In the genomic region with DNA sequence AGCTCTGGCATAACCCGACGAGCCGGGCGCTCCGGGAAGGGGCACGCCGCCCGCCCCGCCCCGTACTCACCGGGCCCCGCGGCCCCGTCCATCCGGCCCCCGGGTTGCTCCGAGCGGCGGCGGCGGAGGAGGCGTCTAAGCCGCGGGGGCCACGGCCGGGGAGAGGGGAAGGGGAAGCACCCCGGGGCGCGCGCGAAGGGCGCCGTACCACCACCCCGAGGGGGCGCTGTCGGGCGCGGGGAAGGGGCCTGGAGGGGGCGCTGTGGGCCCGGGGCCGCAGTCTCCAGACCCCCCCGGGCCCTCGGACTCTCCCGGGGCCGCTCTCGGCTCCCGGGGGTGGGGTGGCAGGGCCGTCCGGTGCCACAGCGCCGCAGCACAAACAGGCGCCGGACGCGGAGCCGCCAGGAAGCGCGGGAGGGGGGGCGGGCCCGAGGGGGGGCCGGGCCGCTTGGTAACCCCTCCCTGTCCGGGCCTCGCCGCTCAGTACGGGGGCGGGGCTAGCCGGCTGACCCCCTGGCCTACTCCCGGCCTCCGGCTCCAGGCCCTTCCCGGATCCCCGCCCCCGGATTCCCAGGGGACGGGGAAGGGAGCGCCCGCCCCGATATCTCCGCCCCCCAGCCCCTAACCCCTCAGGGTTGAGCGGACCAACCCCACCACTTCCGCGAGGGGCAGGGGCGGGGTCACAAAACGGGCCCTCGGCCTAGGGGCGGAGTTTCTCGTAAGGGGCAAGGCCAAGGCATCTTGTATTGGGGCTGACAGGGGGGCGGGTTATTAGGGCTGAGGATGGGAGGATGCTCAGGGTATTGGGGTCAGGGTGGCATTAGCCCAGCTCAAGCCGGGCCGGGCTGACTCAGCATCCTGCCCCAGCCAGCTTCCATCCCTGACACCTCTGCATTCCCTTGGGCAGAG, we compare ENCODE assay signal across 1 cellular context.
A peak's percentile ranks its signal among the peaks of the same experiment; 100 is the strongest.
TF ChIP-seq lines count a peak whose summit lies in the region.

A gene with protein sequence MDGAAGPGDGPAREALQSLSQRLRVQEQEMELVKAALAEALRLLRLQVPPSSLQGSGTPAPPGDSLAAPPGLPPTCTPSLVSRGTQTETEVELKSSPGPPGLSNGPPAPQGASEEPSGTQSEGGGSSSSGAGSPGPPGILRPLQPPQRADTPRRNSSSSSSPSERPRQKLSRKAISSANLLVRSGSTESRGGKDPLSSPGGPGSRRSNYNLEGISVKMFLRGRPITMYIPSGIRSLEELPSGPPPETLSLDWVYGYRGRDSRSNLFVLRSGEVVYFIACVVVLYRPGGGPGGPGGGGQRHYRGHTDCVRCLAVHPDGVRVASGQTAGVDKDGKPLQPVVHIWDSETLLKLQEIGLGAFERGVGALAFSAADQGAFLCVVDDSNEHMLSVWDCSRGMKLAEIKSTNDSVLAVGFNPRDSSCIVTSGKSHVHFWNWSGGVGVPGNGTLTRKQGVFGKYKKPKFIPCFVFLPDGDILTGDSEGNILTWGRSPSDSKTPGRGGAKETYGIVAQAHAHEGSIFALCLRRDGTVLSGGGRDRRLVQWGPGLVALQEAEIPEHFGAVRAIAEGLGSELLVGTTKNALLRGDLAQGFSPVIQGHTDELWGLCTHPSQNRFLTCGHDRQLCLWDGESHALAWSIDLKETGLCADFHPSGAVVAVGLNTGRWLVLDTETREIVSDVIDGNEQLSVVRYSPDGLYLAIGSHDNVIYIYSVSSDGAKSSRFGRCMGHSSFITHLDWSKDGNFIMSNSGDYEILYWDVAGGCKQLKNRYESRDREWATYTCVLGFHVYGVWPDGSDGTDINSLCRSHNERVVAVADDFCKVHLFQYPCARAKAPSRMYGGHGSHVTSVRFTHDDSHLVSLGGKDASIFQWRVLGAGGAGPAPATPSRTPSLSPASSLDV (minus strand): TSS at position 410 of the 909 bp plus-strand sequence. CDS start 318 bp downstream, at position 92.
A gene with protein sequence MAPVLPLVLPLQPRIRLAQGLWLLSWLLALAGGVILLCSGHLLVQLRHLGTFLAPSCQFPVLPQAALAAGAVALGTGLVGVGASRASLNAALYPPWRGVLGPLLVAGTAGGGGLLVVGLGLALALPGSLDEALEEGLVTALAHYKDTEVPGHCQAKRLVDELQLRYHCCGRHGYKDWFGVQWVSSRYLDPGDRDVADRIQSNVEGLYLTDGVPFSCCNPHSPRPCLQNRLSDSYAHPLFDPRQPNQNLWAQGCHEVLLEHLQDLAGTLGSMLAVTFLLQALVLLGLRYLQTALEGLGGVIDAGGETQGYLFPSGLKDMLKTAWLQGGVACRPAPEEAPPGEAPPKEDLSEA (plus strand): TSS at position 892 of the 909 bp plus-strand sequence. CDS start 25 bp downstream, outside the sequence.

TF ChIP-seq in K562, 482 proteins besides CTCF, POLR2A, EP300 and RAD21 (continues in another document):
- TF ChIP-seq, protein P1, sequence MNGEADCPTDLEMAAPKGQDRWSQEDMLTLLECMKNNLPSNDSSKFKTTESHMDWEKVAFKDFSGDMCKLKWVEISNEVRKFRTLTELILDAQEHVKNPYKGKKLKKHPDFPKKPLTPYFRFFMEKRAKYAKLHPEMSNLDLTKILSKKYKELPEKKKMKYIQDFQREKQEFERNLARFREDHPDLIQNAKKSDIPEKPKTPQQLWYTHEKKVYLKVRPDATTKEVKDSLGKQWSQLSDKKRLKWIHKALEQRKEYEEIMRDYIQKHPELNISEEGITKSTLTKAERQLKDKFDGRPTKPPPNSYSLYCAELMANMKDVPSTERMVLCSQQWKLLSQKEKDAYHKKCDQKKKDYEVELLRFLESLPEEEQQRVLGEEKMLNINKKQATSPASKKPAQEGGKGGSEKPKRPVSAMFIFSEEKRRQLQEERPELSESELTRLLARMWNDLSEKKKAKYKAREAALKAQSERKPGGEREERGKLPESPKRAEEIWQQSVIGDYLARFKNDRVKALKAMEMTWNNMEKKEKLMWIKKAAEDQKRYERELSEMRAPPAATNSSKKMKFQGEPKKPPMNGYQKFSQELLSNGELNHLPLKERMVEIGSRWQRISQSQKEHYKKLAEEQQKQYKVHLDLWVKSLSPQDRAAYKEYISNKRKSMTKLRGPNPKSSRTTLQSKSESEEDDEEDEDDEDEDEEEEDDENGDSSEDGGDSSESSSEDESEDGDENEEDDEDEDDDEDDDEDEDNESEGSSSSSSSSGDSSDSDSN (IDR thresholded peaks at IDR 0.05; ENCODE audit: borderline replicate concordance in 1 of 2, low read depth in 2 of 2, low read length in 2 of 2) = peak; percentile 87 to 89; a peak in 3 of 4 replicates
- TF ChIP-seq ZBTB7A (IDR thresholded peaks at IDR 0.05; ENCODE audit: borderline replicate concordance, control insufficient read depth, low read depth, low read length) = peak; percentile 94
- TF ChIP-seq SMAD1 (IDR thresholded peaks at IDR 0.05; ENCODE audit: low read depth, low read length, partially characterized antibody) = no peak
- peak; percentile 83 for TF ChIP-seq ELF1 (tag; IDR thresholded peaks at IDR 0.05)
- TF ChIP-seq, protein P2, sequence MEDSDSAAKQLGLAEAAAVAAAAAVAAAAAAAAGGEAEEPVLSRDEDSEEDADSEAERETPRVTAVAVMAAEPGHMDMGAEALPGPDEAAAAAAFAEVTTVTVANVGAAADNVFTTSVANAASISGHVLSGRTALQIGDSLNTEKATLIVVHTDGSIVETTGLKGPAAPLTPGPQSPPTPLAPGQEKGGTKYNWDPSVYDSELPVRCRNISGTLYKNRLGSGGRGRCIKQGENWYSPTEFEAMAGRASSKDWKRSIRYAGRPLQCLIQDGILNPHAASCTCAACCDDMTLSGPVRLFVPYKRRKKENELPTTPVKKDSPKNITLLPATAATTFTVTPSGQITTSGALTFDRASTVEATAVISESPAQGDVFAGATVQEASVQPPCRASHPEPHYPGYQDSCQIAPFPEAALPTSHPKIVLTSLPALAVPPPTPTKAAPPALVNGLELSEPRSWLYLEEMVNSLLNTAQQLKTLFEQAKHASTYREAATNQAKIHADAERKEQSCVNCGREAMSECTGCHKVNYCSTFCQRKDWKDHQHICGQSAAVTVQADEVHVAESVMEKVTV (CRISPR knock-in tag; IDR thresholded peaks at IDR 0.05) = peak; percentile 41; the same call in 1 of the 2 replicates
- TF ChIP-seq SIN3B (IDR thresholded peaks at IDR 0.05; ENCODE audit: low read depth) = peak; percentile 46; the same call in 1 of the 2 replicates
- peak; percentile 57 to 70; a peak in 1 of 4 replicates for TF ChIP-seq SIN3A (IDR thresholded peaks at IDR 0.05; ENCODE audit: borderline replicate concordance in 2 of 2, control insufficient read depth in 1 of 2, low read depth in 2 of 2, low read length in 2 of 2)
- TF ChIP-seq, protein P3, sequence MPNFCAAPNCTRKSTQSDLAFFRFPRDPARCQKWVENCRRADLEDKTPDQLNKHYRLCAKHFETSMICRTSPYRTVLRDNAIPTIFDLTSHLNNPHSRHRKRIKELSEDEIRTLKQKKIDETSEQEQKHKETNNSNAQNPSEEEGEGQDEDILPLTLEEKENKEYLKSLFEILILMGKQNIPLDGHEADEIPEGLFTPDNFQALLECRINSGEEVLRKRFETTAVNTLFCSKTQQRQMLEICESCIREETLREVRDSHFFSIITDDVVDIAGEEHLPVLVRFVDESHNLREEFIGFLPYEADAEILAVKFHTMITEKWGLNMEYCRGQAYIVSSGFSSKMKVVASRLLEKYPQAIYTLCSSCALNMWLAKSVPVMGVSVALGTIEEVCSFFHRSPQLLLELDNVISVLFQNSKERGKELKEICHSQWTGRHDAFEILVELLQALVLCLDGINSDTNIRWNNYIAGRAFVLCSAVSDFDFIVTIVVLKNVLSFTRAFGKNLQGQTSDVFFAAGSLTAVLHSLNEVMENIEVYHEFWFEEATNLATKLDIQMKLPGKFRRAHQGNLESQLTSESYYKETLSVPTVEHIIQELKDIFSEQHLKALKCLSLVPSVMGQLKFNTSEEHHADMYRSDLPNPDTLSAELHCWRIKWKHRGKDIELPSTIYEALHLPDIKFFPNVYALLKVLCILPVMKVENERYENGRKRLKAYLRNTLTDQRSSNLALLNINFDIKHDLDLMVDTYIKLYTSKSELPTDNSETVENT (CRISPR knock-in tag; IDR thresholded peaks at IDR 0.05) = no peak
- peak; percentile 71 for TF ChIP-seq EGR1 (conservative IDR thresholded peaks at IDR 0.05)
- TF ChIP-seq, protein P4, sequence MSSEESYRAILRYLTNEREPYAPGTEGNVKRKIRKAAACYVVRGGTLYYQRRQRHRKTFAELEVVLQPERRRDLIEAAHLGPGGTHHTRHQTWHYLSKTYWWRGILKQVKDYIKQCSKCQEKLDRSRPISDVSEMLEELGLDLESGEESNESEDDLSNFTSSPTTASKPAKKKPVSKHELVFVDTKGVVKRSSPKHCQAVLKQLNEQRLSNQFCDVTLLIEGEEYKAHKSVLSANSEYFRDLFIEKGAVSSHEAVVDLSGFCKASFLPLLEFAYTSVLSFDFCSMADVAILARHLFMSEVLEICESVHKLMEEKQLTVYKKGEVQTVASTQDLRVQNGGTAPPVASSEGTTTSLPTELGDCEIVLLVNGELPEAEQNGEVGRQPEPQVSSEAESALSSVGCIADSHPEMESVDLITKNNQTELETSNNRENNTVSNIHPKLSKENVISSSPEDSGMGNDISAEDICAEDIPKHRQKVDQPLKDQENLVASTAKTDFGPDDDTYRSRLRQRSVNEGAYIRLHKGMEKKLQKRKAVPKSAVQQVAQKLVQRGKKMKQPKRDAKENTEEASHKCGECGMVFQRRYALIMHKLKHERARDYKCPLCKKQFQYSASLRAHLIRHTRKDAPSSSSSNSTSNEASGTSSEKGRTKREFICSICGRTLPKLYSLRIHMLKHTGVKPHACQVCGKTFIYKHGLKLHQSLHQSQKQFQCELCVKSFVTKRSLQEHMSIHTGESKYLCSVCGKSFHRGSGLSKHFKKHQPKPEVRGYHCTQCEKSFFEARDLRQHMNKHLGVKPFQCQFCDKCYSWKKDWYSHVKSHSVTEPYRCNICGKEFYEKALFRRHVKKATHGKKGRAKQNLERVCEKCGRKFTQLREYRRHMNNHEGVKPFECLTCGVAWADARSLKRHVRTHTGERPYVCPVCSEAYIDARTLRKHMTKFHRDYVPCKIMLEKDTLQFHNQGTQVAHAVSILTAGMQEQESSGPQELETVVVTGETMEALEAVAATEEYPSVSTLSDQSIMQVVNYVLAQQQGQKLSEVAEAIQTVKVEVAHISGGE (CRISPR knock-in tag; IDR thresholded peaks at IDR 0.05) = peak in 2 of 3 experiments; percentile 51 to 88; a peak in 4 of 6 replicates
- TF ChIP-seq, protein P5, sequence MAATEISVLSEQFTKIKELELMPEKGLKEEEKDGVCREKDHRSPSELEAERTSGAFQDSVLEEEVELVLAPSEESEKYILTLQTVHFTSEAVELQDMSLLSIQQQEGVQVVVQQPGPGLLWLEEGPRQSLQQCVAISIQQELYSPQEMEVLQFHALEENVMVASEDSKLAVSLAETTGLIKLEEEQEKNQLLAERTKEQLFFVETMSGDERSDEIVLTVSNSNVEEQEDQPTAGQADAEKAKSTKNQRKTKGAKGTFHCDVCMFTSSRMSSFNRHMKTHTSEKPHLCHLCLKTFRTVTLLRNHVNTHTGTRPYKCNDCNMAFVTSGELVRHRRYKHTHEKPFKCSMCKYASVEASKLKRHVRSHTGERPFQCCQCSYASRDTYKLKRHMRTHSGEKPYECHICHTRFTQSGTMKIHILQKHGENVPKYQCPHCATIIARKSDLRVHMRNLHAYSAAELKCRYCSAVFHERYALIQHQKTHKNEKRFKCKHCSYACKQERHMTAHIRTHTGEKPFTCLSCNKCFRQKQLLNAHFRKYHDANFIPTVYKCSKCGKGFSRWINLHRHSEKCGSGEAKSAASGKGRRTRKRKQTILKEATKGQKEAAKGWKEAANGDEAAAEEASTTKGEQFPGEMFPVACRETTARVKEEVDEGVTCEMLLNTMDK (IDR thresholded peaks at IDR 0.05; ENCODE audit: borderline replicate concordance, insufficient read depth, low read depth, low read length, poor library complexity, severe bottlenecking) = peak; percentile 96
- TF ChIP-seq, protein P6, sequence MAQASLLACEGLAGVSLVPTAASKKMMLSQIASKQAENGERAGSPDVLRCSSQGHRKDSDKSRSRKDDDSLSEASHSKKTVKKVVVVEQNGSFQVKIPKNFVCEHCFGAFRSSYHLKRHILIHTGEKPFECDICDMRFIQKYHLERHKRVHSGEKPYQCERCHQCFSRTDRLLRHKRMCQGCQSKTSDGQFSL (CRISPR knock-in tag; IDR thresholded peaks at IDR 0.05) = peak; percentile 77
- TF ChIP-seq, protein P6 (tag; IDR thresholded peaks at IDR 0.05) = peak in 1 of 2 experiments; percentile 94; a peak in 2 of 4 replicates
- peak; percentile 76; the same call in 1 of the 2 replicates for TF ChIP-seq KAT7 (CRISPR knock-in tag; IDR thresholded peaks at IDR 0.05; ENCODE audit: borderline replicate concordance)
- TF ChIP-seq, protein P7, sequence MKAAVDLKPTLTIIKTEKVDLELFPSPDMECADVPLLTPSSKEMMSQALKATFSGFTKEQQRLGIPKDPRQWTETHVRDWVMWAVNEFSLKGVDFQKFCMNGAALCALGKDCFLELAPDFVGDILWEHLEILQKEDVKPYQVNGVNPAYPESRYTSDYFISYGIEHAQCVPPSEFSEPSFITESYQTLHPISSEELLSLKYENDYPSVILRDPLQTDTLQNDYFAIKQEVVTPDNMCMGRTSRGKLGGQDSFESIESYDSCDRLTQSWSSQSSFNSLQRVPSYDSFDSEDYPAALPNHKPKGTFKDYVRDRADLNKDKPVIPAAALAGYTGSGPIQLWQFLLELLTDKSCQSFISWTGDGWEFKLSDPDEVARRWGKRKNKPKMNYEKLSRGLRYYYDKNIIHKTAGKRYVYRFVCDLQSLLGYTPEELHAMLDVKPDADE (conservative IDR thresholded peaks at IDR 0.05; ENCODE audit: control insufficient read depth, low read depth, low read length) = peak; percentile 54; the same call in 1 of the 2 replicates
- no peak for TF ChIP-seq PRMT5 (CRISPR knock-in tag; IDR thresholded peaks at IDR 0.05)
- no peak for TF ChIP-seq FOXK2 (conservative IDR thresholded peaks at IDR 0.05 in 1 of 2, IDR thresholded peaks at IDR 0.05 in 1 of 2; ENCODE audit: low read depth in 2 of 2)
- no peak for TF ChIP-seq SMAD3 (CRISPR knock-in tag; conservative IDR thresholded peaks at IDR 0.05)
- TF ChIP-seq RBM25 (IDR thresholded peaks at IDR 0.05; ENCODE audit: low read depth, low read length, severe bottlenecking) = peak; percentile 35
- peak; percentile 66 to 95 for TF ChIP-seq MAZ (CRISPR knock-in tag; conservative IDR thresholded peaks at IDR 0.05 in 1 of 2, IDR thresholded peaks at IDR 0.05 in 1 of 2)
- TF ChIP-seq, protein P8, sequence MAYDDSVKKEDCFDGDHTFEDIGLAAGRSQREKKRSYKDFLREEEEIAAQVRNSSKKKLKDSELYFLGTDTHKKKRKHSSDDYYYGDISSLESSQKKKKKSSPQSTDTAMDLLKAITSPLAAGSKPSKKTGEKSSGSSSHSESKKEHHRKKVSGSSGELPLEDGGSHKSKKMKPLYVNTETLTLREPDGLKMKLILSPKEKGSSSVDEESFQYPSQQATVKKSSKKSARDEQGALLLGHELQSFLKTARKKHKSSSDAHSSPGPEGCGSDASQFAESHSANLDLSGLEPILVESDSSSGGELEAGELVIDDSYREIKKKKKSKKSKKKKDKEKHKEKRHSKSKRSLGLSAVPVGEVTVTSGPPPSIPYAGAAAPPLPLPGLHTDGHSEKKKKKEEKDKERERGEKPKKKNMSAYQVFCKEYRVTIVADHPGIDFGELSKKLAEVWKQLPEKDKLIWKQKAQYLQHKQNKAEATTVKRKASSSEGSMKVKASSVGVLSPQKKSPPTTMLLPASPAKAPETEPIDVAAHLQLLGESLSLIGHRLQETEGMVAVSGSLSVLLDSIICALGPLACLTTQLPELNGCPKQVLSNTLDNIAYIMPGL (CRISPR knock-in tag; IDR thresholded peaks at IDR 0.05) = peak; percentile 76; the same call in 1 of the 2 replicates
- no peak for TF ChIP-seq POLR3G (IDR thresholded peaks at IDR 0.05; ENCODE audit: extremely low read depth, insufficient read length, insufficient replicate concordance)
- TF ChIP-seq ATF7 (IDR thresholded peaks at IDR 0.05) = peak; percentile 12; the same call in 1 of the 2 replicates
- no peak for TF ChIP-seq NR2C2 (CRISPR knock-in tag; IDR thresholded peaks at IDR 0.05)
- peak; percentile 75 for TF ChIP-seq NR2C2 (tag; IDR thresholded peaks at IDR 0.05)
- peak; percentile 54 for TF ChIP-seq NCOR1 (IDR thresholded peaks at IDR 0.05)
